ENCODE assay signal across 8 cellular contexts in genomic region chr1:193103759-193104495, GRCh38.
DNase-seq lines count a peak whose midpoint lies in the region; ATAC-seq and TF ChIP-seq lines count a peak whose summit lies in the region.

No MANE protein-coding gene starts in this region.

- H3K9me3 ChIP-seq in DOHH2 (ENCODE audit: control insufficient read depth, insufficient read depth, low read length) (no peaks in the 10 kb centered on the region), NT2/D1 (ENCODE audit: insufficient read depth, low read length) (no peaks in the 10 kb centered on the region), endocrine pancreas (ENCODE audit: control insufficient read depth, low read length) (no peaks in the 10 kb centered on the region), neutrophil (no peaks in the 10 kb centered on the region)

- peak overlapping the region; percentile 77 for H3K4me2 ChIP-seq in DOHH2 (ENCODE audit: low read length)

- peak overlapping the region; percentile 88 for H3K9ac ChIP-seq in NT2/D1 (ENCODE audit: insufficient read length, low read depth)
- H3K9ac ChIP-seq in endocrine pancreas (ENCODE audit: control insufficient read depth, insufficient read depth, low read length): peak overlapping the region; percentile 65

- H3K4me3 ChIP-seq in DOHH2 (ENCODE audit: low read length) (peak overlapping the region; percentile 80), NT2/D1 (ENCODE audit: insufficient read length, low read depth) (peak overlapping the region; percentile 89), endocrine pancreas (ENCODE audit: control insufficient read depth, insufficient read depth, low read length) (peak overlapping the region; percentile 83), neutrophil (ENCODE audit: low read depth in 1 of 2, low read length in 1 of 2) (peak overlapping the region; percentile 74 to 84)

- H3K9me2 ChIP-seq in DOHH2 (replicated peaks; ENCODE audit: control insufficient read depth, low read length): no peaks in the 10 kb centered on the region

- H3K27ac ChIP-seq in DOHH2 (ENCODE audit: low read depth, low read length) (no peak overlapping the region), neutrophil (peak overlapping the region; percentile 89)

- H3K36me3 ChIP-seq in DOHH2 (ENCODE audit: control insufficient read depth, low read length): peaks cover 20% of the 10 kb centered on the region
- peaks cover 24% of the 10 kb centered on the region for H3K36me3 ChIP-seq in NT2/D1 (ENCODE audit: insufficient read depth, insufficient read length, low read length)
- peaks cover 2% of the 10 kb centered on the region for H3K36me3 ChIP-seq in endocrine pancreas (ENCODE audit: control insufficient read depth, insufficient read depth, low read length)
- peaks cover 15% of the 10 kb centered on the region for H3K36me3 ChIP-seq in neutrophil

- no peaks in the 10 kb centered on the region for H3K27me3 ChIP-seq in DOHH2 (ENCODE audit: control insufficient read depth, low read length)
- H3K27me3 ChIP-seq in NT2/D1 (ENCODE audit: insufficient read depth, insufficient read length): peaks cover 14% of the 10 kb centered on the region
- no peaks in the 10 kb centered on the region for H3K27me3 ChIP-seq in endocrine pancreas (ENCODE audit: control insufficient read depth, insufficient read depth, low read length)
- H3K27me3 ChIP-seq in neutrophil: no peaks in the 10 kb centered on the region

- no peaks in the 10 kb centered on the region for H4K20me1 ChIP-seq in DOHH2 (ENCODE audit: control insufficient read depth, insufficient read depth, low read depth, low read length)

- ATAC-seq in GM19463 (IDR thresholded peaks at IDR 0.05; ENCODE audit: unreplicated experiment) (no peak), HG03139 (IDR thresholded peaks at IDR 0.05; ENCODE audit: unreplicated experiment) (no peak), GM19351 (IDR thresholded peaks at IDR 0.05; ENCODE audit: unreplicated experiment) (no peak)

- H3K4me1 ChIP-seq in DOHH2 (ENCODE audit: control insufficient read depth, low read length) (peaks cover 16% of the 10 kb centered on the region), NT2/D1 (ENCODE audit: insufficient read depth, insufficient read length) (no peaks in the 10 kb centered on the region), endocrine pancreas (ENCODE audit: control insufficient read depth, insufficient read depth, low read length) (no peaks in the 10 kb centered on the region), neutrophil (ENCODE audit: control insufficient read depth in 1 of 2, insufficient read depth in 1 of 2, low read depth in 1 of 2, low read length in 1 of 2) (peaks cover 29 to 31% of the 10 kb centered on the region in 2 experiments)

- no peak for DNase-seq in NT2/D1 (ENCODE audit: low read depth, low spot score)
- no peak for DNase-seq in stimulated activated CD4-positive, alpha-beta T cell treated with anti-CD3 and anti-CD28 coated beads, Interleukin-4, amount 100 ng/mL, for 1 hour

- H3K79me2 ChIP-seq in DOHH2 (ENCODE audit: control insufficient read depth, low read length): peaks cover 32% of the 10 kb centered on the region

- H3F3A ChIP-seq in DOHH2 (ENCODE audit: control insufficient read depth, insufficient read depth): peaks cover 8% of the 10 kb centered on the region; the same call in 1 of the 2 replicates

- TF ChIP-seq CTCF in DOHH2 (IDR thresholded peaks at IDR 0.05; ENCODE audit: low read depth, low read length, poor library complexity, severe bottlenecking) (no peak), neutrophil (IDR thresholded peaks at IDR 0.05) (no peak)
